8 cellular contexts compared by ENCODE assay signal in the genomic region with DNA sequence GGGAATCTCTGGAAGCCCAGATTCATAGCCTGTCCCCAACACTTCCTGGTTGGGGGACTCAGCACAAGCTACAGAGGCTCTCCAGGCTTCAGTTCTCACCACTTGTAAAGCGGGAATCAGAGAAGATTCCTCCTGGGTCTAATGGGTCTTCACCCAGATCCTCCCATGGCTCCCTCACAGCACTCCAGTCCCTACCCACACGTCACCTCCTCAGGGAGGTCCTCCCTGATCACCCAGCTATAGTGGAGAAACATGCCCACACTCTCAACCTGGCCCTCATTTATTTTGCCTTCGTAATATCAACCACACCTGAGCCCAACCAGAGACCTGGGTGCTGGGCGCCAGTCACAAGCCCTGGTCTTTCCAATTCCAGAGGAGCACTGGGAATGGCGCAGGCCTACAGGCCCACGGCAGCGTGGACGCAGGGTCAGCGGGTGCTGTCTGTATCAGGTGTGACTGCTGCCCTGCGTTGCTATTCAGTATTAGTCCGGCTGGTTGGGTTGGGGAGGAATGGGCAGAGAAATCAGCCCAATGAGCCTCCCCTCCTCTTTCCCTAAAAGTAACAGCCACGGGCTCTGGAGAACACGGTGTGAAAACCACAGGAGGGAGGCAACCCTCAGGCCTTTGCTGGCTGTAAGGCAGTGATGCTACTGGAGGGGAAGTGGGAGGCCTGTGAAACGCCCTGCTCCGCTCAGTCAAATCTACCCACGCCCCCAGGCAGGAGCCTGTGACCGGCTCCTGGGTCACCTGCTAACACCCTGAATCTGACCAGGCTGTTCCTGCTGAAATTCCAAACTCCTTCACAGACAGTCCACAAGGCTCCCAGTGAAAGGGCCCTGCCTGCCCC. TPM values are rescaled to one million over a fixed set of nuclear protein-coding genes. Genes with fewer than 3 reads are reported as not detected.
DNase-seq lines count a peak whose midpoint lies in the region; ATAC-seq, FAIRE-seq and TF ChIP-seq lines count a peak whose summit lies in the region.

No MANE protein-coding gene starts in this region.

- no peak overlapping the region for H3K4me3 ChIP-seq in Panc1 (ENCODE audit: low read depth in 2 of 2, low read length in 2 of 2)
- H3K4me3 ChIP-seq in fibroblast of lung (replicated peaks in 1 of 4; ENCODE audit: control extremely low read depth in 1 of 4, insufficient read depth in 1 of 4, low read depth in 3 of 4, low read length in 4 of 4), result peak overlapping the region in 1 of 4 experiments; percentile 47
- H3K4me3 ChIP-seq in skeletal muscle satellite cell (ENCODE audit: low read length), result no peak overlapping the region
- no peak overlapping the region for H3K4me3 ChIP-seq in adrenal gland

- H3K4me2 ChIP-seq in fibroblast of lung (ENCODE audit: extremely low read depth, insufficient read depth, low read length) (peak overlapping the region; percentile 66), skeletal muscle satellite cell (ENCODE audit: low read length) (no peak overlapping the region)

- H3K27ac ChIP-seq in Panc1 (ENCODE audit: low read length) (0 out of 2 replicates have a peak overlapping the region, but pooled peaks have one; percentile 0), fibroblast of lung (ENCODE audit: insufficient read depth, low read length) (peak overlapping the region; percentile 28), adrenal gland (peak overlapping the region in 2 of 5 donors; percentile 38 to 95)

- H3K4me1 ChIP-seq in Panc1 (ENCODE audit: control insufficient read depth, insufficient read depth, low read length) (peaks cover 65% of the 10 kb centered on the region), fibroblast of lung (ENCODE audit: control insufficient read depth, extremely low read depth, insufficient read depth, low read length) (peaks cover 14% of the 10 kb centered on the region), skeletal muscle satellite cell (ENCODE audit: control insufficient read depth, insufficient read depth, low read length) (peaks cover 47% of the 10 kb centered on the region), adrenal gland (replicated peaks in 1 of 2) (peaks cover 38 to 83% of the 10 kb centered on the region in 2 donors)

- TF ChIP-seq CTCF in Panc1 (IDR thresholded peaks at IDR 0.05), result no peak
- no peak for TF ChIP-seq CTCF in fibroblast of lung (conservative IDR thresholded peaks at IDR 0.05 in 1 of 2, IDR thresholded peaks at IDR 0.05 in 1 of 2; ENCODE audit: low read depth in 1 of 2, low read length in 2 of 2)
- no peak for TF ChIP-seq CTCF in adrenal gland (IDR thresholded peaks at IDR 0.05)

- H4K20me1 ChIP-seq in fibroblast of lung (ENCODE audit: control insufficient read depth, extremely low read depth, insufficient read depth, low read length), result peaks cover 1% of the 10 kb centered on the region

- H3K36me3 ChIP-seq in Panc1 (ENCODE audit: control insufficient read depth, insufficient read depth, low read length), result peaks cover 9% of the 10 kb centered on the region; the same call in 1 of the 2 replicates
- H3K36me3 ChIP-seq in fibroblast of lung (ENCODE audit: control insufficient read depth, insufficient read depth, low read length), result peaks cover 7% of the 10 kb centered on the region
- H3K36me3 ChIP-seq in skeletal muscle satellite cell (ENCODE audit: insufficient read depth, low read length), result peaks cover 6% of the 10 kb centered on the region
- no peaks in the 10 kb centered on the region for H3K36me3 ChIP-seq in adrenal gland (replicated peaks in 1 of 2)

- intact Hi-C loops in Panc1 (cut with micrococcal nuclease; ENCODE audit: unreplicated experiment) (no loop called here), adrenal gland (cut with DNase I) (no loop called here), sciatic nerve (cut with DNase I) (no loop called here)

- peak; percentile 79 for FAIRE-seq in GM12891 (lab: Jason Lieb, UNC)

- DNase-seq in GM12891 (ENCODE audit: insufficient read length, low spot score) (no peak), Panc1 (ENCODE audit: low read depth, low spot score) (no peak), fibroblast of lung (ENCODE audit: low read depth in 2 of 2) (no peak), adrenal gland (no peak), sciatic nerve (ENCODE audit: low spot score) (no peak)

- no peak overlapping the region for H2AFZ ChIP-seq in fibroblast of lung (ENCODE audit: low read length)

- H3K27me3 ChIP-seq in Panc1 (ENCODE audit: control insufficient read depth, insufficient read depth, low read length) (no peaks in the 10 kb centered on the region), fibroblast of lung (ENCODE audit: control insufficient read depth, insufficient read depth, low read length) (no peaks in the 10 kb centered on the region), skeletal muscle satellite cell (ENCODE audit: control insufficient read depth, insufficient read depth, low read length) (no peaks in the 10 kb centered on the region), adrenal gland (no peaks in the 10 kb centered on the region)

- ATAC-seq in Panc1 (no peak), sciatic nerve (no peak), HG03280 (IDR thresholded peaks at IDR 0.05; ENCODE audit: unreplicated experiment) (no peak), GM18519 (IDR thresholded peaks at IDR 0.05; ENCODE audit: low FRiP score, unreplicated experiment) (no peak)

- CTCF ChIA-PET in Panc1 (lab: Charles Lee), result interaction anchor here (0.5 to 7.0 kb wide), 11 partner anchors 11 to 273 kb away, joined by 3 to 99 read pairs (median 5); no protein-coding TSS in a partner anchor

- H3K79me2 ChIP-seq in fibroblast of lung (ENCODE audit: control insufficient read depth, insufficient read depth, low read length), result peaks cover 90% of the 10 kb centered on the region

- POLR2A ChIA-PET in Panc1 (lab: Charles Lee), result interaction anchor here (0.5 to 1.8 kb wide), 16 partner anchors 9 to 875 kb away, joined by 3 to 20 read pairs (median 4); a partner anchor contains a TSS

- no TSS peak for BruUV-seq in Panc1 (replicated peaks; lab: Mats Ljungman, UMichigan)

- H3K9ac ChIP-seq in fibroblast of lung (ENCODE audit: insufficient read depth, low read length) (no peak overlapping the region), skeletal muscle satellite cell (ENCODE audit: low read depth, low read length) (peak overlapping the region; percentile 25)

- WGBS in adrenal gland, 4 donors, result 72 to 82% (median 78%) methylated on average over 11 to 17 of the region's 17 CpGs

- TF ChIP-seq POLR2A in GM12891 (IDR thresholded peaks at IDR 0.05; ENCODE audit: low read depth, low read length) (no peak), adrenal gland (IDR thresholded peaks at IDR 0.05) (no peak)

- in situ Hi-C loops in Panc1 (cut with HindIII; ENCODE audit: low pct_unique_long_range_greater_than_20kb, low sequenced_read_pairs), result no loop called here

- H3K9me3 ChIP-seq in Panc1 (ENCODE audit: control insufficient read depth, insufficient read depth, low read depth, low read length), result no peaks in the 10 kb centered on the region
- no peaks in the 10 kb centered on the region for H3K9me3 ChIP-seq in fibroblast of lung (ENCODE audit: control insufficient read depth, insufficient read depth, low read depth, low read length)
- no peaks in the 10 kb centered on the region for H3K9me3 ChIP-seq in skeletal muscle satellite cell (replicated peaks; ENCODE audit: low read length)
- H3K9me3 ChIP-seq in adrenal gland (replicated peaks in 1 of 3), result no peaks in the 10 kb centered on the region

TF ChIP-seq in GM12891, 5 proteins besides CTCF, POLR2A, EP300 and RAD21:
- TF ChIP-seq SPI1 (IDR thresholded peaks at IDR 0.05; ENCODE audit: low read depth, low read length) (peak; percentile 88), TAF1 (IDR thresholded peaks at IDR 0.05; ENCODE audit: low read depth, low read length) (no peak)

RNA-seq across cellular contexts. Expression of a gene that starts 5.2 kb away (rescaled TPM):
- 62.1 TPM for polyA plus RNA-seq in GM12891 (2012; ENCODE audit: low read depth, missing spikeins)
- 2,376 TPM for total RNA-seq in Panc1 (2021; ENCODE audit: unreplicated experiment)
- polyA plus RNA-seq in Panc1 (2012; ENCODE audit: insufficient read length), result 2,447 TPM
- 58.3 and 76.0 TPM in 2 replicates for total RNA-seq in fibroblast of lung
- polyA plus RNA-seq in fibroblast of lung, result 81.5 and 104 TPM in 2 replicates
- polyA plus RNA-seq in fibroblast of lung (2012), result 99.0 and 115 TPM in 2 replicates
- 333 and 352 TPM in 2 replicates for polyA minus RNA-seq in fibroblast of lung (ENCODE audit: low replicate concordance)
- total RNA-seq in skeletal muscle satellite cell (2012; rRNA removed), result 87.4 and 101 TPM in 2 replicates
- 100 to 1,000 TPM in 5 of 8 donors, 10 to 100 TPM in 3; 49.2 to 195 (median 128) TPM for total RNA-seq in adrenal gland
- polyA plus RNA-seq in adrenal gland, result 100 to 1,000 TPM in 2 of 3 donors, 10 to 100 TPM in 1; 72.9 to 123 (median 107) TPM
- total RNA-seq in sciatic nerve, result 130 TPM

RNA-seq across cellular contexts. Expression of a gene that starts 53.5 kb away (rescaled TPM):
- polyA plus RNA-seq in GM12891 (2012; ENCODE audit: low read depth, missing spikeins), result 0.06 TPM
- total RNA-seq in Panc1 (2021; ENCODE audit: unreplicated experiment), result 3.0 TPM
- polyA plus RNA-seq in Panc1 (2012; ENCODE audit: insufficient read length), result 4.4 TPM
- total RNA-seq in fibroblast of lung, result 0.26 and 0.50 TPM in 2 replicates
- 0.07 and 0.16 TPM in 2 replicates for polyA plus RNA-seq in fibroblast of lung
- polyA plus RNA-seq in fibroblast of lung (2012), result 0.20 and 0.48 TPM in 2 replicates
- 0.67 TPM in 1 of 2 replicates, not detected in the other for polyA minus RNA-seq in fibroblast of lung (ENCODE audit: low replicate concordance)
- total RNA-seq in skeletal muscle satellite cell (2012; rRNA removed), result not detected in 2 replicates
- 1 to 10 TPM in 4 of 8 donors, under 1 TPM in 1, not detected in 3; 0.27 to 3.0 (median 1.3) TPM for total RNA-seq in adrenal gland
- 1 to 10 TPM in 1 of 3 donors, under 1 TPM in 1, not detected in 1; 0.72 to 1.0 TPM for polyA plus RNA-seq in adrenal gland
- total RNA-seq in sciatic nerve, result 0.40 TPM

Comparison
In these comparisons a context has a peak if more than half of its experiments do, and no peak if none do; other contexts are left out.
1. RNA of a gene that starts 5.2 kb away (total RNA-seq): 2,376 TPM in Panc1 (single experiment); 49.2 to 195 TPM in adrenal gland, 130 TPM in sciatic nerve (single experiment) and 58.3 to 76.0 TPM in fibroblast of lung; every median in the first group is over 10 times any median in the second.